Comparison of ENCODE assay signal across 1 cellular context in the genomic region with DNA sequence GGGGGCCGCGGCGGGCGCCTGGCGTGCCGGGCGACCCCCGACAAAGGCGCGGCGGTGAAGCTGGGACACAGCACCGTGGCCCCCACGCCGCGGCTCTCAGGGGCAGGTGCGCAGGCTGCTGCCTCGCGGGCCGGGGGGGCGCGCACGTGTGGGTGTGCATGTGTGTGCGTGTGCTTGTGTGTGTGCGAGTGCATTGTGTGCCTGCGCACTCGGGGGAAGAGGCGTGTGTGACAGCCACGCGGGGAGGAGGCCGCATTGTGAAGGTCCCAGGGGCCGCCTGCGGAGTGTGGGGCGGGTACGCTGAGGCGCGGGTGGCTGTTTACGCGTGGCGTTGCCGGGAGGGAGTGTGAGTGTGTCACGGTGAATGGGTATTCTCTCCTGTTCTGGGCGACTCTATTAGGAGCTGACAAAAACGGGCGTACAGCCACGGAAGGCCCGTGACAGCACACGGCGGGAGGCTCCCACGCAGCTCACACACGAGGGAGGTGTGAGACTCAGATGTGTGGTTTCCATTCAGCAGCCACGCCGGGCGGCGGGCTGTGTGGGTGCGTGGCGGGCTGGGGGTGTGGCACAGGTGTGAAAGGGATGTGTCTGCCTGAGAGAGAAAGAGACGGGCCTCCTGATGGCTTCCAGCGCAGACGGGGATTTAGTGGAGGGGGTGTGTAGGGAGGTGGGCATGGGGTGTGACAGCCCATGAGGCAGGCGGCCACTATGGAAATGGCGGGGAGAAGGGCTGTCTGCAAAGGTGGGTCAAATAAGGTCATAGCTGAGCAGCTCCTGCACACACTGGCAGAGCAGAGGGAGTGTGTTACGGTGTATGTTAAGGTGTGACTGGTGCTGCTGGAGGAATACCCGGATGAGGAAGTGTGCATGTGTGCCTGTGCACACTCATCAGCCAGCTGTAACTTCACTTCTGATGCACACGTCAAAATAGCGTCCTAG.
TF ChIP-seq lines count a peak whose summit lies in the region.

No MANE protein-coding gene starts in this region.

TF ChIP-seq in liver, 16 proteins besides CTCF, POLR2A, EP300 and RAD21 (continued from another document):
- TF ChIP-seq, protein P1, sequence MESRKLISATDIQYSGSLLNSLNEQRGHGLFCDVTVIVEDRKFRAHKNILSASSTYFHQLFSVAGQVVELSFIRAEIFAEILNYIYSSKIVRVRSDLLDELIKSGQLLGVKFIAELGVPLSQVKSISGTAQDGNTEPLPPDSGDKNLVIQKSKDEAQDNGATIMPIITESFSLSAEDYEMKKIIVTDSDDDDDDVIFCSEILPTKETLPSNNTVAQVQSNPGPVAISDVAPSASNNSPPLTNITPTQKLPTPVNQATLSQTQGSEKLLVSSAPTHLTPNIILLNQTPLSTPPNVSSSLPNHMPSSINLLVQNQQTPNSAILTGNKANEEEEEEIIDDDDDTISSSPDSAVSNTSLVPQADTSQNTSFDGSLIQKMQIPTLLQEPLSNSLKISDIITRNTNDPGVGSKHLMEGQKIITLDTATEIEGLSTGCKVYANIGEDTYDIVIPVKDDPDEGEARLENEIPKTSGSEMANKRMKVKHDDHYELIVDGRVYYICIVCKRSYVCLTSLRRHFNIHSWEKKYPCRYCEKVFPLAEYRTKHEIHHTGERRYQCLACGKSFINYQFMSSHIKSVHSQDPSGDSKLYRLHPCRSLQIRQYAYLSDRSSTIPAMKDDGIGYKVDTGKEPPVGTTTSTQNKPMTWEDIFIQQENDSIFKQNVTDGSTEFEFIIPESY (IDR thresholded peaks at IDR 0.05) = no peak
